8 cellular contexts compared by ENCODE assay signal in genomic region chr9:96566401-96567202, GRCh38. TPM values are rescaled to one million over a fixed set of nuclear protein-coding genes. Genes with fewer than 3 reads are reported as not detected.
DNase-seq lines count a peak whose midpoint lies in the region; ATAC-seq, FAIRE-seq and TF ChIP-seq lines count a peak whose summit lies in the region.

No MANE protein-coding gene starts in this region.

- H3K4ac ChIP-seq in trophoblast cell (ENCODE audit: low read depth, low read length) = peak overlapping the region; percentile 42

- no peaks in the 10 kb centered on the region for H4K20me1 ChIP-seq in SU-DHL-6 (ENCODE audit: low read depth, low read length)

- H3K79me2 ChIP-seq in SU-DHL-6 (ENCODE audit: insufficient read depth, low read length) = no peaks in the 10 kb centered on the region
- peaks cover 9% of the 10 kb centered on the region for H3K79me2 ChIP-seq in trophoblast cell (ENCODE audit: control insufficient read depth, insufficient read depth, low read length, poor library complexity)

- TF ChIP-seq EP300 in tibial nerve (IDR thresholded peaks at IDR 0.05) = peak in 1 of 2 donors; percentile 80

- FAIRE-seq in GM19239 (lab: Jason Lieb, UNC) = peak; percentile 84

- H3K9me3 Mint-ChIP-seq in CD14-positive monocyte = peaks cover 0 to 1% (median 0%) of the 10 kb centered on the region in 7 donors

- H3K27me3 ChIP-seq in SU-DHL-6 (ENCODE audit: low read length) = no peaks in the 10 kb centered on the region
- H3K27me3 ChIP-seq in trophoblast cell (ENCODE audit: insufficient read depth, low read length) = no peaks in the 10 kb centered on the region
- H3K27me3 ChIP-seq in tibial nerve = no peaks in the 10 kb centered on the region

- H3K4me1 ChIP-seq in trophoblast cell (ENCODE audit: control insufficient read depth in 1 of 2, insufficient read depth in 2 of 2, low read length in 2 of 2) (peaks cover 2% of the 10 kb centered on the region in 2 experiments), tibial nerve (peaks cover 0 to 35% (median 7%) of the 10 kb centered on the region in 4 donors)

- H4K8ac ChIP-seq in trophoblast cell (ENCODE audit: low read depth, low read length) = peak overlapping the region; percentile 69

- peak overlapping the region; percentile 92 for H3K4me2 ChIP-seq in SU-DHL-6 (ENCODE audit: low read depth, low read length, poor library complexity, severe bottlenecking)
- peak overlapping the region; percentile 73 for H3K4me2 ChIP-seq in trophoblast cell (ENCODE audit: low read length)

- H2BK5ac ChIP-seq in trophoblast cell (ENCODE audit: low read depth, low read length, poor library complexity) = peak overlapping the region; percentile 8

- H3K36me3 ChIP-seq in SU-DHL-6 (ENCODE audit: low read length) = no peaks in the 10 kb centered on the region
- peaks cover 0 to 2% of the 10 kb centered on the region in 2 experiments for H3K36me3 ChIP-seq in trophoblast cell (ENCODE audit: control insufficient read depth in 1 of 2, insufficient read depth in 2 of 2, low read length in 2 of 2)
- peaks cover 0 to 11% (median 0%) of the 10 kb centered on the region in 3 donors for H3K36me3 ChIP-seq in tibial nerve

- TF ChIP-seq POLR2A in tibial nerve (IDR thresholded peaks at IDR 0.05) = peak in 1 of 2 donors; percentile 38

- peak overlapping the region; percentile 31 for H3K18ac ChIP-seq in trophoblast cell (ENCODE audit: low read length)

- H2AFZ ChIP-seq in SU-DHL-6 (ENCODE audit: low read depth, low read length, severe bottlenecking) (peak overlapping the region; percentile 100), trophoblast cell (ENCODE audit: insufficient read depth, low read length, poor library complexity) (peak overlapping the region; percentile 75)

- TF ChIP-seq CTCF in CD14-positive monocyte (IDR thresholded peaks at IDR 0.05) (peak; percentile 74), SU-DHL-6 (IDR thresholded peaks at IDR 0.05; ENCODE audit: insufficient read depth, low read length, poor library complexity, severe bottlenecking) (peak; percentile 64), tibial nerve (IDR thresholded peaks at IDR 0.05) (peak; percentile 72 to 88 (median 85))

- H2BK12ac ChIP-seq in trophoblast cell (ENCODE audit: low read length) = no peak overlapping the region

- peaks cover 14% of the 10 kb centered on the region for H3K4me1 Mint-ChIP-seq in CD14-positive monocyte

- H3K23ac ChIP-seq in trophoblast cell (ENCODE audit: low read length) = no peak overlapping the region

- DNase-seq in CD14-positive monocyte (ENCODE audit: low spot score) (peak; percentile 61), GM19239 (ENCODE audit: insufficient read length, low spot score) (peak; percentile 79), cardiac septum (ENCODE audit: low spot score) (peak; percentile 90), trophoblast cell (peak; percentile 70 to 72), tibial nerve (ENCODE audit: low spot score in 2 of 2) (peak; percentile 54 to 69)
- DNase-seq in activated naive CD8-positive, alpha-beta T cell treated with anti-CD3 and anti-CD28 coated beads, Interleukin-2, amount 50 U/mL, for 16 hours (ENCODE audit: low read depth, low spot score) = peak; percentile 50

- peak; percentile 81 for ATAC-seq in HG03442 (IDR thresholded peaks at IDR 0.05; ENCODE audit: unreplicated experiment)

- H3K4me3 Mint-ChIP-seq in CD14-positive monocyte = peak overlapping the region; percentile 82 to 92

- no peak overlapping the region for H2AK5ac ChIP-seq in trophoblast cell (ENCODE audit: low read length)

- H3K9me2 ChIP-seq in SU-DHL-6 (replicated peaks; ENCODE audit: insufficient read depth, low read length) = no peaks in the 10 kb centered on the region

- H3K14ac ChIP-seq in trophoblast cell (ENCODE audit: low read length) = peak overlapping the region; percentile 78

- H3F3A ChIP-seq in SU-DHL-6 (ENCODE audit: insufficient read depth) = no peaks in the 10 kb centered on the region

- no CpG with 5 or more reads among the region's 60 CpGs for WGBS in trophoblast cell (ENCODE audit: extremely low coverage, insufficient coverage, insufficient read length)
- WGBS in tibial nerve, 2 donors = 0 to 1% methylated on average over 26 to 38 of the region's 60 CpGs

- peak overlapping the region; percentile 62 for H2BK120ac ChIP-seq in trophoblast cell (ENCODE audit: insufficient read depth, low read length, poor library complexity)

- intact Hi-C loops in CD14-positive monocyte (cut with micrococcal nuclease) (loop anchor here in 1 of 2 donors (10.0 kb wide), 1 partner anchor 88 kb away; the partner anchor contains the start of gene PRXL2C), cardiac septum (cut with DNase I) (loop anchor here (2.0 to 5.0 kb wide), 4 partner anchors 51 to 114 kb away; partner anchors contain the start of genes CDC14B, HABP4 and PRXL2C)

- peak overlapping the region; percentile 81 for H4K91ac ChIP-seq in trophoblast cell (ENCODE audit: low read depth, low read length)

- no peaks in the 10 kb centered on the region for H3K36me3 Mint-ChIP-seq in CD14-positive monocyte

- H4K12ac ChIP-seq in trophoblast cell (ENCODE audit: low read depth, low read length) = peak overlapping the region; percentile 33

- H3K4me3 ChIP-seq in SU-DHL-6 (ENCODE audit: insufficient read depth, low read length, poor library complexity, severe bottlenecking) = peak overlapping the region; percentile 53
- H3K4me3 ChIP-seq in trophoblast cell (ENCODE audit: low read depth, low read length) = peak overlapping the region; percentile 77
- H3K4me3 ChIP-seq in tibial nerve = peak overlapping the region; percentile 46 to 96 (median 72)

- peaks cover 12% of the 10 kb centered on the region for H3K79me1 ChIP-seq in trophoblast cell (ENCODE audit: low read length)

- H3K27ac ChIP-seq in SU-DHL-6 (ENCODE audit: low read depth, low read length) (no peak overlapping the region), trophoblast cell (ENCODE audit: low read depth, low read length) (peak overlapping the region; percentile 23), tibial nerve (peak overlapping the region; percentile 76 to 97 (median 96))

- H3K9me3 ChIP-seq in SU-DHL-6 (ENCODE audit: insufficient read depth, low read length) (no peaks in the 10 kb centered on the region), trophoblast cell (ENCODE audit: insufficient read depth, low read depth, low read length) (no peaks in the 10 kb centered on the region), tibial nerve (no peaks in the 10 kb centered on the region)

- H3K27me3 Mint-ChIP-seq in CD14-positive monocyte (ENCODE audit: low read depth in 3 of 3) = peaks cover 29 to 47% (median 36%) of the 10 kb centered on the region in 3 donors

- H3K9ac ChIP-seq in SU-DHL-6 (ENCODE audit: low read length) (peak overlapping the region; percentile 68), trophoblast cell (ENCODE audit: low read length) (peak overlapping the region; percentile 28)

- H3K27ac Mint-ChIP-seq in CD14-positive monocyte = peak overlapping the region in 2 of 7 donors; percentile 46 to 56

RNA-seq across cellular contexts. Expression of gene CDC14B, which starts 53.0 kb away (rescaled TPM):
- polyA plus RNA-seq in CD14-positive monocyte = under 1 TPM; 0.44 to 0.47 TPM
- total RNA-seq in cardiac septum (25.5 TPM), tibial nerve (10 to 100 TPM; 25.9 to 34.1 (median 27.6) TPM)
- 18.9 and 20.1 TPM in 2 replicates for polyA plus RNA-seq in trophoblast cell (2013)
